1 cellular context compared by ENCODE assay signal in genomic region chr3:32684800-32685603, GRCh38.
A peak's percentile ranks its signal among the peaks of the same experiment; 100 is the strongest.
TF ChIP-seq lines count a peak whose summit lies in the region.

TSS of gene CNOT10 (plus strand) at chr3:32685188. CDS start at chr3:32685461, 273 bp downstream.

TF ChIP-seq in K562, 482 proteins besides CTCF, POLR2A, EP300 and RAD21 (continued from another document):
- no peak for TF ChIP-seq ZC3H4 (CRISPR knock-in tag; IDR thresholded peaks at IDR 0.05; ENCODE audit: borderline replicate concordance)
- TF ChIP-seq ZNF668 (CRISPR knock-in tag; IDR thresholded peaks at IDR 0.05), result no peak
- TF ChIP-seq MAFK (IDR thresholded peaks at IDR 0.05; ENCODE audit: low read length), result no peak
- TF ChIP-seq MCM2 (IDR thresholded peaks at IDR 0.05; ENCODE audit: low read depth), result no peak
- TF ChIP-seq ZSCAN29 (IDR thresholded peaks at IDR 0.05), result 0 out of 2 replicates have a peak, but pooled peaks have one; percentile 34
- TF ChIP-seq ZBTB9 (CRISPR knock-in tag; IDR thresholded peaks at IDR 0.05), result no peak
- peak in 1 of 2 experiments; percentile 95; a peak in 2 of 4 replicates for TF ChIP-seq HDAC1 (IDR thresholded peaks at IDR 0.05)
- no peak for TF ChIP-seq SRSF3 (IDR thresholded peaks at IDR 0.05; ENCODE audit: insufficient read depth, low read length)
- no peak for TF ChIP-seq SP2 (IDR thresholded peaks at IDR 0.05; ENCODE audit: extremely low read depth, low read depth, low read length, poor library complexity, severe bottlenecking)
- TF ChIP-seq HEY1 (CRISPR knock-in tag; IDR thresholded peaks at IDR 0.05; ENCODE audit: borderline replicate concordance), result 0 out of 2 replicates have a peak, but pooled peaks have one; percentile 51
- peak; percentile 94 for TF ChIP-seq CCNT2 (IDR thresholded peaks at IDR 0.05; ENCODE audit: borderline replicate concordance, extremely low read depth, insufficient read length, low read depth, low read length)
- TF ChIP-seq TCF7L2 (IDR thresholded peaks at IDR 0.05; ENCODE audit: low read depth, low read length), result peak; percentile 92
- peak; percentile 89 for TF ChIP-seq EP400 (IDR thresholded peaks at IDR 0.05)
- TF ChIP-seq KLF13 (tag; IDR thresholded peaks at IDR 0.05; ENCODE audit: borderline replicate concordance, low read depth), result no peak
- TF ChIP-seq E2F3 (CRISPR knock-in tag; IDR thresholded peaks at IDR 0.05), result peak; percentile 67
- TF ChIP-seq TEAD4 (IDR thresholded peaks at IDR 0.05; ENCODE audit: low read length), result no peak
- no peak for TF ChIP-seq TEAD4 (CRISPR knock-in tag; IDR thresholded peaks at IDR 0.05; ENCODE audit: borderline replicate concordance)
- no peak for TF ChIP-seq ZNF76 (CRISPR knock-in tag; IDR thresholded peaks at IDR 0.05; ENCODE audit: borderline replicate concordance)
- no peak for TF ChIP-seq RAD51 (IDR thresholded peaks at IDR 0.05; ENCODE audit: borderline replicate concordance, low read depth)
- TF ChIP-seq FOXM1 (IDR thresholded peaks at IDR 0.05; ENCODE audit: low read depth), result peak; percentile 97
- TF ChIP-seq FOXM1 (CRISPR knock-in tag; IDR thresholded peaks at IDR 0.05; ENCODE audit: low read depth), result no peak
- TF ChIP-seq ZNF239 (CRISPR knock-in tag; IDR thresholded peaks at IDR 0.05), result peak; percentile 47; the same call in 1 of the 2 replicates
- TF ChIP-seq NRF1 (conservative IDR thresholded peaks at IDR 0.05 in 1 of 2, IDR thresholded peaks at IDR 0.05 in 1 of 2), result peak; percentile 88 to 90
- TF ChIP-seq CREM (IDR thresholded peaks at IDR 0.05; ENCODE audit: low read depth), result peak; percentile 86
- no peak for TF ChIP-seq CEBPG (CRISPR knock-in tag; IDR thresholded peaks at IDR 0.05)
- TF ChIP-seq CEBPG (tag; conservative IDR thresholded peaks at IDR 0.05 in 1 of 2, IDR thresholded peaks at IDR 0.05 in 1 of 2), result peak; percentile 30 to 66; a peak in 2 of 4 replicates
- TF ChIP-seq STAT5A (IDR thresholded peaks at IDR 0.05; ENCODE audit: borderline replicate concordance, low read length), result no peak; the same call in 1 of the 2 replicates
- TF ChIP-seq HMG20A (CRISPR knock-in tag; conservative IDR thresholded peaks at IDR 0.05), result 0 out of 2 replicates have a peak, but pooled peaks have one; percentile 31
- peak; percentile 93 for TF ChIP-seq RBFOX2 (IDR thresholded peaks at IDR 0.05; ENCODE audit: low read depth, low read length)
- no peak for TF ChIP-seq NEUROD1 (IDR thresholded peaks at IDR 0.05; ENCODE audit: borderline replicate concordance, low read depth, low read length, partially characterized antibody)
- TF ChIP-seq ZNF639 (CRISPR knock-in tag; conservative IDR thresholded peaks at IDR 0.05 in 1 of 2, IDR thresholded peaks at IDR 0.05 in 1 of 2), result peak in 1 of 2 experiments; percentile 66; a peak in 1 of 4 replicates
- TF ChIP-seq SIN3A (IDR thresholded peaks at IDR 0.05; ENCODE audit: borderline replicate concordance in 2 of 2, control insufficient read depth in 1 of 2, low read depth in 2 of 2, low read length in 2 of 2), result peak; percentile 63 to 93; a peak in 2 of 4 replicates
- no peak; the same call in 1 of the 2 replicates for TF ChIP-seq SOX6 (IDR thresholded peaks at IDR 0.05)
- no peak for TF ChIP-seq ATF6 (CRISPR knock-in tag; IDR thresholded peaks at IDR 0.05)
- no peak for TF ChIP-seq ZFP30 (CRISPR knock-in tag; IDR thresholded peaks at IDR 0.05; ENCODE audit: borderline replicate concordance)
- TF ChIP-seq DDX20 (tag; IDR thresholded peaks at IDR 0.05; ENCODE audit: low read depth), result no peak
- TF ChIP-seq PTTG1 (tag; IDR thresholded peaks at IDR 0.05; ENCODE audit: low read depth), result no peak
- TF ChIP-seq ZNF445 (CRISPR knock-in tag; IDR thresholded peaks at IDR 0.05; ENCODE audit: low read depth), result no peak
- TF ChIP-seq ARNT (IDR thresholded peaks at IDR 0.05), result peak in 1 of 2 experiments; percentile 74; a peak in 1 of 4 replicates
- no peak for TF ChIP-seq MTA1 (IDR thresholded peaks at IDR 0.05; ENCODE audit: borderline replicate concordance)
- no peak for TF ChIP-seq BRD9 (IDR thresholded peaks at IDR 0.05; ENCODE audit: low read depth, partially characterized antibody)
- TF ChIP-seq ZNF431 (CRISPR knock-in tag; IDR thresholded peaks at IDR 0.05), result no peak
- peak; percentile 77 for TF ChIP-seq ASH1L (IDR thresholded peaks at IDR 0.05; ENCODE audit: borderline replicate concordance, low read depth, partially characterized antibody)
- 0 out of 2 replicates have a peak, but pooled peaks have one; percentile 0 for TF ChIP-seq ZNF551 (CRISPR knock-in tag; IDR thresholded peaks at IDR 0.05)
- TF ChIP-seq HDAC3 (IDR thresholded peaks at IDR 0.05; ENCODE audit: borderline replicate concordance, partially characterized antibody), result peak; percentile 41
TF ChIP-seq in K562: peak in this region for 176.
